Comparison of ENCODE assay signal across 8 cellular contexts in the genomic region with DNA sequence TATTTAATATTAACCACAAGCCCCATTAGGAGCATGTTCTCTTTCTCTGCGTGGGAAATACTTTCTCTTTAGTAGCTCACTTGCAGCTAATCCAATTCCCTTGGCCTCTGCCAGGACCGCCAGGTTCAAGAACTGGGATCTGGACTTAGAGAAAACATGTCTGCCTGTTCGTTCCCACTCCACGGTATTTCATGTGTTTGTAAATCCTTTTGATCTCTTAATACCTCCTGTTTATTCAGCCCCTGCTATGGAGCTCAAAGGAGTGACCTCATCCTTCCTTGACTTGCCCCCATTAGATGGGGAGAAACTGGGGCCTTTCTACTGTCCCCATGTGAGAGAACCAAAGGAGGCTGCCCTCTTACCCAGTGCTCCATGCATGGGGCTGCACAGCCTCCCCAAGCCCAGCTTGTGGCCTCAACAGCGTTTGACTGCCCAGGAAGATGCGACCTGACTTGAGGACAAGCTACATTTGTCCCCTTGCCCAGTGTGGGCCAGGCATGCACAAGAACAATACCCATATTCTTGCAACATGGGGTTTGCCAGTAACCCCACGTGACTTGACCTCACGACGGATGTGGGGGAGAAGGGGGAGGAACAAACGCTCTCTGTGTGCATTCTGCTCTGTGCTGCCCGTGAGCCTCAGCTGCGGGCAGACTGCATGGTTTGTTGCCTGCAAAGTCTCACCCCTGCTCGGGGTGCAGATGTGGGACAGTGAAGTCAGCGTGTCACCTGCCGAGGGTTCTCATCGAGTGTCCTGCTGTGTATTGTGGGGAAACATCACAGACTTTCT. TPM values are rescaled to one million over a fixed set of nuclear protein-coding genes. Genes with fewer than 3 reads are reported as not detected.
DNase-seq lines count a peak whose midpoint lies in the region; ATAC-seq, FAIRE-seq and TF ChIP-seq lines count a peak whose summit lies in the region.

No MANE protein-coding gene starts in this region.

- peak overlapping the region; percentile 51 to 76 (median 70) for H3K4me3 Mint-ChIP-seq in brain

- H3K4me1 Mint-ChIP-seq in brain = peaks cover 95% of the 10 kb centered on the region

- H3K4me1 ChIP-seq in left lung = peaks cover 62 to 100% of the 10 kb centered on the region in 2 donors

- peak overlapping the region; percentile 13 for H3K4me3 ChIP-seq in WI38 (ENCODE audit: low read depth, low read length)
- H3K4me3 ChIP-seq in left lung = peak overlapping the region in 1 of 2 donors; percentile 1

- peak overlapping the region; percentile 88 to 89 for H3K27ac ChIP-seq in left lung

- peaks cover 0 to 7% (median 0%) of the 10 kb centered on the region in 5 experiments for H3K9me3 Mint-ChIP-seq in brain

- peak overlapping the region; percentile 87 to 100 (median 99) for H3K27ac Mint-ChIP-seq in brain

- ATAC-seq in HG03432 (IDR thresholded peaks at IDR 0.05; ENCODE audit: unreplicated experiment) (peak; percentile 60), left lung (peak; percentile 20)

- peaks cover 3% of the 10 kb centered on the region for H3K27me3 Mint-ChIP-seq in brain

- no peaks in the 10 kb centered on the region for H3K9me3 ChIP-seq in left lung

- FAIRE-seq in GM12892 (lab: Jason Lieb, UNC) = peak; percentile 74

- TF ChIP-seq POLR2A in GM12892 (IDR thresholded peaks at IDR 0.05; ENCODE audit: low read depth, low read length) = no peak

- H3K36me3 ChIP-seq in left lung = peaks cover 0 to 43% of the 10 kb centered on the region in 2 donors

- intact Hi-C loops in left lung (cut with DNase I) = no loop called here

- DNase-seq in GM12892 (ENCODE audit: insufficient read length) (peak; percentile 53), left lung (peak; percentile 78 to 85), A172 (ENCODE audit: low spot score) (no peak), NCI-H446 (lab: John Stamatoyannopoulos, UW) (no peak)
- peak; percentile 23 to 50 (median 31) for DNase-seq in stimulated activated CD4-positive, alpha-beta T cell treated with anti-CD3 and anti-CD28 coated beads, TNF-alpha, amount 100 ng/mL, for 24 hours (ENCODE audit: low read depth in 3 of 3)

- H3K27me3 ChIP-seq in left lung = no peaks in the 10 kb centered on the region

- no peak for TF ChIP-seq CTCF in WI38 (IDR thresholded peaks at IDR 0.05; ENCODE audit: low read depth, low read length)
- TF ChIP-seq CTCF in brain (conservative IDR thresholded peaks at IDR 0.05) = no peak
- no peak for TF ChIP-seq CTCF in left lung (IDR thresholded peaks at IDR 0.05)

- H3K36me3 Mint-ChIP-seq in brain = peaks cover 1% of the 10 kb centered on the region

RNA-seq across cellular contexts. Expression of a gene that starts 30.3 kb away (rescaled TPM):
- polyA plus RNA-seq in GM12892 (2012; ENCODE audit: missing spikeins) = 12.4 TPM
- 131 TPM for polyA plus RNA-seq in brain (ENCODE audit: insufficient read depth, low read depth, low replicate concordance)
- 100 to 1,000 TPM; 416 to 512 TPM for total RNA-seq in left lung
- 107 and 128 TPM in 2 replicates for total RNA-seq in A172 (2014; rRNA removed; shearing (Covaris generic))

Comparison
In these comparisons a context has a peak if more than half of its experiments do, and no peak if none do; other contexts are left out.
1. DNase-seq: peak in GM12892 (single experiment), left lung (2 of 2) and stimulated activated CD4-positive, alpha-beta T cell treated with anti-CD3 and anti-CD28 coated beads, TNF-alpha, amount 100 ng/mL, for 24 hours (3 of 3); none in A172 (single experiment) and NCI-H446 (0 of 2).